ENCODE assay signal across 1 cellular context in the genomic region with DNA sequence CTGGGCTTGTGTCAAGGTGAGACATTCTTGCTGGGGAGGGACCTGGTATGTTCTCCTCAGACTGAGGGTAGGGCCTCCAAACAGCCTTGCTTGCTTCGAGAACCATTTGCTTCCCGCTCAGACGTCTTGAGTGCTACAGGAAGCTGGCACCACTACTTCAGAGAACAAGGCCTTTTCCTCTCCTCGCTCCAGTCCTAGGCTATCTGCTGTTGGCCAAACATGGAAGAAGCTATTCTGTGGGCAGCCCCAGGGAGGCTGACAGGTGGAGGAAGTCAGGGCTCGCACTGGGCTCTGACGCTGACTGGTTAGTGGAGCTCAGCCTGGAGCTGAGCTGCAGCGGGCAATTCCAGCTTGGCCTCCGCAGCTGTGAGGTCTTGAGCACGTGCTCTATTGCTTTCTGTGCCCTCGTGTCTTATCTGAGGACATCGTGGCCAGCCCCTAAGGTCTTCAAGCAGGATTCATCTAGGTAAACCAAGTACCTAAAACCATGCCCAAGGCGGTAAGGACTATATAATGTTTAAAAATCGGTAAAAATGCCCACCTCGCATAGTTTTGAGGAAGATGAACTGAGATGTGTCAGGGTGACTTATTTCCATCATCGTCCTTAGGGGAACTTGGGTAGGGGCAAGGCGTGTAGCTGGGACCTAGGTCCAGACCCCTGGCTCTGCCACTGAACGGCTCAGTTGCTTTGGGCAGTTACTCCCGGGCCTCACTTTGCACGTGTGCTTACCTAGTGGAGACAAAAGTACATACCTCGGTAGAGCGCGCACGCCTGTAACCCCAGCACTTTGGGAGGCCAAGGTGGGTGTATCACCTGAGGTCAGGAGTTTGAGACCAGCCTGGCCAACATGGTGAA.
TF ChIP-seq lines count a peak whose summit lies in the region.

No MANE protein-coding gene starts in this region.

TF ChIP-seq in IMR-90, 13 proteins besides CTCF, POLR2A, EP300 and RAD21:
- no peak for TF ChIP-seq SMC3 (IDR thresholded peaks at IDR 0.05; ENCODE audit: low read depth, low read length)
- TF ChIP-seq MAFK (IDR thresholded peaks at IDR 0.05; ENCODE audit: low read depth, low read length): no peak
- TF ChIP-seq ELK1 (IDR thresholded peaks at IDR 0.05; ENCODE audit: borderline replicate concordance, low read depth, low read length): no peak
- no peak for TF ChIP-seq CEBPB (IDR thresholded peaks at IDR 0.05; ENCODE audit: low read depth, low read length)
